In genomic region chr11:13134886-13135285, GRCh38 we compare ENCODE assay signal across 1 cellular context.
TF ChIP-seq lines count a peak whose summit lies in the region.

No MANE protein-coding gene starts in this region.

TF ChIP-seq in A549, 52 proteins besides CTCF, POLR2A, EP300 and RAD21 (continued from another document):
- TF ChIP-seq BCL3 (IDR thresholded peaks at IDR 0.05) (no peak), REST (IDR thresholded peaks at IDR 0.05) (no peak), HES2 (IDR thresholded peaks at IDR 0.05) (no peak), CBX2 (IDR thresholded peaks at IDR 0.05; ENCODE audit: borderline replicate concordance, low read depth) (no peak)
